In genomic region chr5:150633424-150633823, GRCh38 we compare ENCODE assay signal across 28 cellular contexts. TPM values are rescaled to one million over a fixed set of nuclear protein-coding genes. Genes with fewer than 3 reads are reported as not detected.
DNase-seq lines count a peak whose midpoint lies in the region; ATAC-seq and TF ChIP-seq lines count a peak whose summit lies in the region.
"Had no signal": no experiment of that assay in that cellular context is flagged by ENCODE, and none has a peak within 500 bp of the region (broad histone marks: within the 10 kb centered on the region; RNA-seq: fewer than 3 reads in every experiment).

No MANE protein-coding gene starts in this region.

- no peak overlapping the region for H3K4me3 ChIP-seq in mammary epithelial cell (replicated peaks in 1 of 3; ENCODE audit: insufficient read depth in 1 of 3, low read depth in 2 of 3, low read length in 3 of 3)
- no peak overlapping the region for H3K4me3 ChIP-seq in stomach smooth muscle (ENCODE audit: low read length in 2 of 2)
- H3K4me3 ChIP-seq: ovary had no signal

- H3K79me2 ChIP-seq in mammary epithelial cell (ENCODE audit: insufficient read depth, low read length), result no peaks in the 10 kb centered on the region

- BruUV-seq in MCF 10A (replicated peaks; lab: Mats Ljungman, UMichigan), result no TSS peak
- BruUV-seq in mammary epithelial cell (replicated peaks; lab: Mats Ljungman, UMichigan), result no TSS peak

- H3K9me3 ChIP-seq in mammary epithelial cell (replicated peaks; ENCODE audit: insufficient read depth, low read length) (no peaks in the 10 kb centered on the region), stomach smooth muscle (ENCODE audit: control insufficient read depth in 2 of 2, low read length in 2 of 2) (no peaks in the 10 kb centered on the region)
- H3K9me3 ChIP-seq: BE2C, ovary had no signal

- TF ChIP-seq CTCF in MCF 10A (IDR thresholded peaks at IDR 0.05; ENCODE audit: unreplicated experiment) (no peak), mammary epithelial cell (conservative IDR thresholded peaks at IDR 0.05 in 1 of 2, IDR thresholded peaks at IDR 0.05 in 1 of 2; ENCODE audit: extremely low read depth in 1 of 2, insufficient read depth in 1 of 2, low read depth in 1 of 2, low read length in 2 of 2) (no peak), GM10248 (IDR thresholded peaks at IDR 0.05; ENCODE audit: control extremely low read depth, extremely low read depth, low read depth, missing control alignments) (no peak)

- no peaks in the 10 kb centered on the region for H3K36me3 ChIP-seq in mammary epithelial cell (ENCODE audit: insufficient read depth, low read length)
- H3K36me3 ChIP-seq in stomach smooth muscle (ENCODE audit: control insufficient read depth in 2 of 2, insufficient read depth in 2 of 2, low read length in 2 of 2), result peaks cover 0 to 5% of the 10 kb centered on the region in 2 donors
- H3K36me3 ChIP-seq: BE2C, ovary had no signal

- in situ Hi-C loops in mammary epithelial cell (cut with MboI; ENCODE audit: low sequenced_read_pairs in 2 of 2), result no loop called here

- DNase-seq in MCF 10A (ENCODE audit: unreplicated experiment) (no peak), mammary epithelial cell (no peak), NCI-H69 (lab: John Stamatoyannopoulos, UW) (peak; percentile 47), memory B cell (ENCODE audit: low spot score in 2 of 2) (no peak), SW 1271 (lab: John Stamatoyannopoulos, UW) (no peak), GM10248 (ENCODE audit: extremely low spot score) (no peak), T1000 (lab: John Stamatoyannopoulos, UW) (no peak)
- DNase-seq: activated CD4-positive, alpha-beta T cell treated with anti-CD3 and anti-CD28 coated beads for 36 hours; activated CD8-positive, alpha-beta T cell treated with anti-CD3 and anti-CD28 coated beads, Interleukin-2, amount 10 ng/mL, durations not matched to agents 7 days and 5 days; activated gamma-delta T cell; activated naive CD8-positive, alpha-beta T cell treated with anti-CD3 and anti-CD28 coated beads, Interleukin-2, amount 10 ng/mL, durations not matched to agents 7 days and 5 days; BE2C; CD8-positive, alpha-beta memory T cell; cerebellar nuclear complex; GOT3; NCI-H2081; NCI-H774; ovary; retina; RPMI8226; stimulated activated CD4-positive, alpha-beta T cell treated with anti-CD3 and anti-CD28 coated beads, Interleukin-12 subunit alpha, Interleukin-12 subunit beta, amount 100 ng/mL, for 4 hours; stimulated activated CD4-positive, alpha-beta T cell treated with anti-CD3 and anti-CD28 coated beads, Interleukin-4, amount 100 ng/mL, for 1 hour; T-helper 2 cell had no signal

- 90% methylated on average over 1 of the region's 1 CpG for WGBS in mammary epithelial cell (ENCODE audit: low coverage, missing lambda C conversion rate)

- POLR2A ChIA-PET in MCF 10A (lab: Yijun Ruan, JAX) (interaction anchor here (1.5 kb wide), 1 partner anchor 9 kb away, joined by 14 read pairs; no protein-coding TSS in a partner anchor), GM10248 (lab: Yijun Ruan, JAX) (no interaction called here)

- no peak overlapping the region for H3K9ac ChIP-seq in mammary epithelial cell (ENCODE audit: insufficient read depth, low read length)
- H3K9ac ChIP-seq in stomach smooth muscle (ENCODE audit: low read length in 2 of 2), result no peak overlapping the region

- H3K27me3 ChIP-seq in mammary epithelial cell (ENCODE audit: insufficient read depth, low read length) (no peaks in the 10 kb centered on the region), stomach smooth muscle (ENCODE audit: control insufficient read depth in 1 of 2, insufficient read depth in 2 of 2, low read length in 2 of 2) (no peaks in the 10 kb centered on the region)
- H3K27me3 ChIP-seq: BE2C, ovary had no signal

- no peaks in the 10 kb centered on the region for H4K20me1 ChIP-seq in mammary epithelial cell (ENCODE audit: insufficient read depth, low read length)

- H3K4me2 ChIP-seq in mammary epithelial cell (ENCODE audit: insufficient read depth, low read depth, low read length), result no peak overlapping the region

- H3K4me3 Mint-ChIP-seq in MCF 10A (ENCODE audit: unreplicated experiment) (no peak overlapping the region), memory B cell (no peak overlapping the region)
- H3K4me3 Mint-ChIP-seq: activated CD4-positive, alpha-beta T cell treated with anti-CD3 and anti-CD28 coated beads for 36 hours; activated CD8-positive, alpha-beta T cell treated with anti-CD3 and anti-CD28 coated beads, Interleukin-2, amount 10 ng/mL, durations not matched to agents 7 days and 5 days; activated naive CD8-positive, alpha-beta T cell treated with anti-CD3 and anti-CD28 coated beads, Interleukin-2, amount 10 ng/mL, durations not matched to agents 7 days and 5 days; CD8-positive, alpha-beta memory T cell; IgD-negative memory B cell; natural killer cell treated with Interleukin-12 subunit alpha and Interleukin-12 subunit beta and Interleukin-15 and Interleukin-18, amount 100 ng/mL, for 72 hours had no signal

- H3K27me3 Mint-ChIP-seq in MCF 10A (ENCODE audit: insufficient read depth, unreplicated experiment) (no peaks in the 10 kb centered on the region), memory B cell (no peaks in the 10 kb centered on the region)
- H3K27me3 Mint-ChIP-seq: IgD-negative memory B cell had no signal

- H3K4me1 ChIP-seq in mammary epithelial cell (ENCODE audit: insufficient read depth, low read length), result peaks cover 33% of the 10 kb centered on the region
- H3K4me1 ChIP-seq in stomach smooth muscle (ENCODE audit: control insufficient read depth, insufficient read depth, low read length), result peaks cover 68% of the 10 kb centered on the region

- CTCF ChIA-PET in MCF 10A (lab: Yijun Ruan, JAX), result interaction anchor here (0.6 to 1.5 kb wide), 5 partner anchors 10 to 157 kb away, joined by 3 read pairs; partner anchors contain the start of gene SMIM3
- CTCF ChIA-PET in mammary epithelial cell (lab: Charles Lee; ENCODE audit: low non-redundant PET), result no interaction called here
- CTCF ChIA-PET in GM10248 (lab: Yijun Ruan, JAX), result interaction anchor here (0.6 to 2.1 kb wide), 5 partner anchors 10 to 215 kb away, joined by 3 to 7 read pairs (median 4); no protein-coding TSS in a partner anchor

- H3K27ac ChIP-seq in mammary epithelial cell (ENCODE audit: insufficient read depth, low read depth, low read length) (no peak overlapping the region), stomach smooth muscle (ENCODE audit: low read length) (peak overlapping the region; percentile 37)
- H3K27ac ChIP-seq: ovary had no signal

- H3K9me3 Mint-ChIP-seq in MCF 10A (ENCODE audit: unreplicated experiment), result no peaks in the 10 kb centered on the region
- H3K9me3 Mint-ChIP-seq in memory B cell, result no peaks in the 10 kb centered on the region
- H3K9me3 Mint-ChIP-seq: activated naive CD8-positive, alpha-beta T cell treated with anti-CD3 and anti-CD28 coated beads, Interleukin-2, amount 10 ng/mL, durations not matched to agents 7 days and 5 days; CD8-positive, alpha-beta memory T cell; IgD-negative memory B cell; natural killer cell treated with Interleukin-12 subunit alpha and Interleukin-12 subunit beta and Interleukin-15 and Interleukin-18, amount 100 ng/mL, for 72 hours had no signal

- H2AFZ ChIP-seq in mammary epithelial cell (ENCODE audit: low read depth, low read length), result no peak overlapping the region

- dilution Hi-C loops in mammary epithelial cell (cut with HindIII; ENCODE audit: low sequenced_read_pairs), result loop anchor here (5.0 kb wide), 1 partner anchor 79 kb away; no protein-coding TSS in a partner anchor

- no peak for ATAC-seq in memory B cell (ENCODE audit: low read depth)
- ATAC-seq: activated CD4-positive, alpha-beta T cell treated with anti-CD3 and anti-CD28 coated beads for 36 hours; activated CD8-positive, alpha-beta T cell treated with anti-CD3 and anti-CD28 coated beads, Interleukin-2, amount 10 ng/mL, durations not matched to agents 7 days and 5 days; natural killer cell treated with Interleukin-12 subunit alpha and Interleukin-12 subunit beta and Interleukin-15 and Interleukin-18, amount 100 ng/mL, for 72 hours; SK-N-SH treated with all-trans-retinoic acid at 6 μM for 48 hours had no signal

- H3K4me1 Mint-ChIP-seq in MCF 10A (ENCODE audit: insufficient read depth, unreplicated experiment) (peaks cover 53% of the 10 kb centered on the region), memory B cell (peaks cover 23% of the 10 kb centered on the region)
- H3K4me1 Mint-ChIP-seq: activated CD4-positive, alpha-beta T cell treated with anti-CD3 and anti-CD28 coated beads for 36 hours; activated naive CD8-positive, alpha-beta T cell treated with anti-CD3 and anti-CD28 coated beads, Interleukin-2, amount 10 ng/mL, durations not matched to agents 7 days and 5 days; CD8-positive, alpha-beta memory T cell had no signal

- H3K36me3 Mint-ChIP-seq in MCF 10A (ENCODE audit: insufficient read depth, unreplicated experiment), result no peaks in the 10 kb centered on the region
- H3K36me3 Mint-ChIP-seq in memory B cell, result peaks cover 5% of the 10 kb centered on the region
- H3K36me3 Mint-ChIP-seq: activated naive CD8-positive, alpha-beta T cell treated with anti-CD3 and anti-CD28 coated beads, Interleukin-2, amount 10 ng/mL, durations not matched to agents 7 days and 5 days; CD8-positive, alpha-beta memory T cell; natural killer cell treated with Interleukin-12 subunit alpha and Interleukin-12 subunit beta and Interleukin-15 and Interleukin-18, amount 100 ng/mL, for 72 hours had no signal

- H3K27ac Mint-ChIP-seq in MCF 10A (ENCODE audit: low read depth, unreplicated experiment) (peak overlapping the region; percentile 65), memory B cell (peak overlapping the region; percentile 16)
- H3K27ac Mint-ChIP-seq: activated CD4-positive, alpha-beta T cell treated with anti-CD3 and anti-CD28 coated beads for 36 hours; activated CD8-positive, alpha-beta T cell treated with anti-CD3 and anti-CD28 coated beads, Interleukin-2, amount 10 ng/mL, durations not matched to agents 7 days and 5 days; activated naive CD8-positive, alpha-beta T cell treated with anti-CD3 and anti-CD28 coated beads, Interleukin-2, amount 10 ng/mL, durations not matched to agents 7 days and 5 days; CD8-positive, alpha-beta memory T cell; IgD-negative memory B cell; natural killer cell treated with Interleukin-12 subunit alpha and Interleukin-12 subunit beta and Interleukin-15 and Interleukin-18, amount 100 ng/mL, for 72 hours had no signal

- intact Hi-C loops in MCF 10A (cut with micrococcal nuclease) (no loop called here), mammary epithelial cell (cut with micrococcal nuclease) (no loop called here)

RNA-seq across cellular contexts. Expression of gene SYNPO, which starts 7.0 kb away (rescaled TPM):
- total RNA-seq in MCF 10A (2022) (6.3 and 7.1 TPM in 2 replicates), mammary epithelial cell (1 to 10 TPM; 1.3 to 5.3 TPM)
- polyA plus RNA-seq in mammary epithelial cell, result 2.6 TPM
- polyA minus RNA-seq in mammary epithelial cell, result 23.9 TPM
- polyA plus RNA-seq: CD8-positive, alpha-beta memory T cell had no signal

RNA-seq across cellular contexts. Expression of gene MYOZ3, which starts 27.6 kb away (rescaled TPM):
- total RNA-seq in MCF 10A (2022) (not detected in 2 replicates), mammary epithelial cell (not detected)
- polyA plus RNA-seq in mammary epithelial cell, result not detected
- not detected for polyA minus RNA-seq in mammary epithelial cell
- total RNA-seq: activated CD8-positive, alpha-beta T cell treated with anti-CD3 and anti-CD28 coated beads, Interleukin-2, amount 10 ng/mL, durations not matched to agents 7 days and 5 days; CD8-positive, alpha-beta memory T cell; mononuclear cell; natural killer cell treated with Interleukin-12 subunit alpha and Interleukin-12 subunit beta and Interleukin-15 and Interleukin-18, amount 100 ng/mL, for 72 hours had no signal
- polyA plus RNA-seq: CD8-positive, alpha-beta memory T cell; IgD-negative memory B cell had no signal
